Comparison of ENCODE assay signal across 19 cellular contexts in genomic region chr5:93577807-93578178, GRCh38. TPM values are rescaled to one million over a fixed set of nuclear protein-coding genes. Genes with fewer than 3 reads are reported as not detected.
DNase-seq lines count a peak whose midpoint lies in the region; ATAC-seq, FAIRE-seq and TF ChIP-seq lines count a peak whose summit lies in the region.
"Had no signal": no experiment of that assay in that cellular context is flagged by ENCODE, and none has a peak within 500 bp of the region (broad histone marks: within the 10 kb centered on the region; RNA-seq: fewer than 3 reads in every experiment).

No MANE protein-coding gene starts in this region.

- H3K9me3 Mint-ChIP-seq in glutamatergic neuron (ENCODE audit: unreplicated experiment) (peaks cover 20% of the 10 kb centered on the region), neural progenitor cell (no peaks in the 10 kb centered on the region)

- H3K79me2 ChIP-seq in neural progenitor cell (ENCODE audit: low read depth), result no peaks in the 10 kb centered on the region

- H3K4me1 ChIP-seq in neural progenitor cell (peaks cover 66% of the 10 kb centered on the region), uterus (no peaks in the 10 kb centered on the region), pancreas (peaks cover 0 to under 1% (median 0%) of the 10 kb centered on the region in 3 donors)

- in situ Hi-C loops in astrocyte of the cerebellum (cut with HindIII; ENCODE audit: low sequenced_read_pairs), result no loop called here

- H3K36me3 ChIP-seq in neural progenitor cell (no peaks in the 10 kb centered on the region), uterus (no peaks in the 10 kb centered on the region), pancreas (no peaks in the 10 kb centered on the region)
- H3K36me3 ChIP-seq: right atrium auricular region had no signal

- H3K4me3 ChIP-seq in astrocyte of the cerebellum (ENCODE audit: low read depth, low read length) (peak overlapping the region; percentile 98), neural progenitor cell (peak overlapping the region; percentile 82), uterus (no peak overlapping the region), pancreas (no peak overlapping the region)
- H3K4me3 ChIP-seq: lung had no signal

- no peak overlapping the region for H3K27ac ChIP-seq in neural progenitor cell
- peak overlapping the region; percentile 90 to 92 for H3K27ac ChIP-seq in uterus
- no peak overlapping the region for H3K27ac ChIP-seq in pancreas

- H3K9me3 ChIP-seq in neural progenitor cell (ENCODE audit: low read depth), result no peaks in the 10 kb centered on the region
- H3K9me3 ChIP-seq in uterus, result no peaks in the 10 kb centered on the region
- H3K9me3 ChIP-seq in pancreas, result no peaks in the 10 kb centered on the region
- H3K9me3 ChIP-seq: right atrium auricular region had no signal

- TF ChIP-seq POLR2A in uterus (IDR thresholded peaks at IDR 0.05), result no peak

- H4K20me1 ChIP-seq in neural progenitor cell (ENCODE audit: low read depth), result peaks cover 26% of the 10 kb centered on the region

- DNase-seq in astrocyte of the cerebellum (ENCODE audit: low read depth) (no peak), glutamatergic neuron (no peak), neural progenitor cell (ENCODE audit: low spot score) (no peak), uterus (no peak), HCEC 1CT (no peak), pancreas (no peak)
- DNase-seq: activated CD4-positive, alpha-beta T cell treated with anti-CD3 and anti-CD28 coated beads for 48 hours; activated CD8-positive, alpha-beta memory T cell treated with anti-CD3 and anti-CD28 coated beads, Interleukin-2, amount 50 U/mL, for 48 hours; activated naive CD4-positive, alpha-beta T cell treated with Interleukin-2 at 50 U/mL for 16 hours; C1 segment of cervical spinal cord; DMS153; foreskin melanocyte; NCI-H1930; NCI-H510A; T1000 had no signal

- intact Hi-C loops in uterus (cut with DNase I; ENCODE audit: low total_unique reads) (loop anchor here (5.0 kb wide), 1 partner anchor 45 kb away; no protein-coding TSS in a partner anchor), pancreas (cut with DNase I) (no loop called here)

- peaks cover 80% of the 10 kb centered on the region for H3F3A ChIP-seq in neural progenitor cell (ENCODE audit: low read depth)

- H3K27ac Mint-ChIP-seq in glutamatergic neuron (ENCODE audit: unreplicated experiment) (no peak overlapping the region), neural progenitor cell (peak overlapping the region; percentile 92)

- H3K4me1 Mint-ChIP-seq in glutamatergic neuron (ENCODE audit: low read depth, unreplicated experiment) (peaks cover 9% of the 10 kb centered on the region), neural progenitor cell (peaks cover 63% of the 10 kb centered on the region)

- FAIRE-seq in pancreas (lab: Jason Lieb, UNC), result no peak
- FAIRE-seq: GM18507 had no signal

- no peak overlapping the region for H3K9ac ChIP-seq in neural progenitor cell

- TF ChIP-seq CTCF in astrocyte of the cerebellum (IDR thresholded peaks at IDR 0.05; ENCODE audit: low read depth, low read length, missing control alignments) (no peak), glutamatergic neuron (IDR thresholded peaks at IDR 0.05; ENCODE audit: partially characterized antibody, unreplicated experiment) (no peak), neural progenitor cell (IDR thresholded peaks at IDR 0.05) (no peak), uterus (IDR thresholded peaks at IDR 0.05) (no peak), pancreas (IDR thresholded peaks at IDR 0.05) (no peak)

- H3K4me3 Mint-ChIP-seq in glutamatergic neuron (ENCODE audit: unreplicated experiment) (peak overlapping the region; percentile 9), neural progenitor cell (no peak overlapping the region)

- 68 to 79% methylated on average over 8 of the region's 8 CpGs for WGBS in pancreas, 2 donors

- peak overlapping the region; percentile 90 for H3K4me2 ChIP-seq in neural progenitor cell

- ATAC-seq in HG03439 (IDR thresholded peaks at IDR 0.05; ENCODE audit: unreplicated experiment) (no peak), pancreas (no peak)

- peaks cover 95% of the 10 kb centered on the region for H3K27me3 ChIP-seq in neural progenitor cell
- no peaks in the 10 kb centered on the region for H3K27me3 ChIP-seq in uterus
- no peaks in the 10 kb centered on the region for H3K27me3 ChIP-seq in pancreas
- H3K27me3 ChIP-seq: right atrium auricular region had no signal

- H3K36me3 Mint-ChIP-seq in glutamatergic neuron (ENCODE audit: unreplicated experiment) (no peaks in the 10 kb centered on the region), neural progenitor cell (no peaks in the 10 kb centered on the region)

- H3K27me3 Mint-ChIP-seq in glutamatergic neuron (ENCODE audit: unreplicated experiment) (peaks cover 43% of the 10 kb centered on the region), neural progenitor cell (ENCODE audit: insufficient read depth, low read depth) (peaks cover 13% of the 10 kb centered on the region)

- no peak overlapping the region for H2AFZ ChIP-seq in neural progenitor cell (replicated peaks)

RNA-seq across cellular contexts. Expression of gene NR2F1-AS1, which starts 3.2 kb away (rescaled TPM):
- total RNA-seq in glutamatergic neuron (ENCODE audit: unreplicated experiment) (0.39 TPM), neural progenitor cell (ENCODE audit: low replicate concordance) (8.3 and 9.3 TPM in 2 replicates), uterus (10 to 100 TPM in 3 of 4 donors, 1 to 10 TPM in 1; 4.4 to 46.1 (median 19.9) TPM), pancreas (1 to 10 TPM in 5 of 6 donors, under 1 TPM in 1; 0.65 to 2.7 (median 2.0) TPM)
- polyA plus RNA-seq in pancreas, result 1 to 10 TPM; 3.1 to 4.4 TPM

RNA-seq across cellular contexts. Expression of gene NR2F1, which starts 5.2 kb away (rescaled TPM):
- total RNA-seq in glutamatergic neuron (ENCODE audit: unreplicated experiment) (0.37 TPM), neural progenitor cell (ENCODE audit: low replicate concordance) (9.1 and 21.1 TPM in 2 replicates), uterus (10 to 100 TPM; 26.8 to 55.0 (median 40.6) TPM), pancreas (1 to 10 TPM; 1.4 to 8.1 (median 5.6) TPM)
- polyA plus RNA-seq in pancreas, result 1 to 10 TPM; 4.3 to 4.4 TPM

Comparison
In these comparisons a context has a peak if more than half of its experiments do, and no peak if none do; other contexts are left out.
1. H3K4me3 ChIP-seq: peak in astrocyte of the cerebellum (single experiment) and neural progenitor cell (single experiment); none in uterus (0 of 2) and pancreas (0 of 4).
2. H3K27ac ChIP-seq: peak in uterus (2 of 2); none in neural progenitor cell (single experiment) and pancreas (0 of 4).